Comparison of ENCODE assay signal across 1 cellular context in genomic region chr12:98490491-98491453, GRCh38.
TF ChIP-seq lines count a peak whose summit lies in the region.

No MANE protein-coding gene starts in this region.

TF ChIP-seq in HEK293, 187 proteins besides CTCF, POLR2A, EP300 and RAD21 (continued from another document):
- TF ChIP-seq ZNF121 (tag by site-specific recombination; IDR thresholded peaks at IDR 0.05) (no peak), SP7 (tag by site-specific recombination; IDR thresholded peaks at IDR 0.05) (peak; percentile 40; the same call in 1 of the 2 replicates), ZNF23 (tag by site-specific recombination; IDR thresholded peaks at IDR 0.05; ENCODE audit: borderline replicate concordance) (no peak), KLF9 (tag by site-specific recombination; IDR thresholded peaks at IDR 0.05; ENCODE audit: low read depth) (no peak), ZNF777 (tag by site-specific recombination; IDR thresholded peaks at IDR 0.05; ENCODE audit: borderline replicate concordance) (no peak), TRIM28 (IDR thresholded peaks at IDR 0.05; ENCODE audit: borderline replicate concordance, low read length) (no peak; the same call in 1 of the 2 replicates), OSR2 (tag by site-specific recombination; IDR thresholded peaks at IDR 0.05) (no peak), ZXDB (tag by site-specific recombination; IDR thresholded peaks at IDR 0.05) (peak; percentile 72), HOXA7 (CRISPR knock-in tag; IDR thresholded peaks at IDR 0.05; ENCODE audit: borderline replicate concordance) (no peak), ZNF426 (tag by site-specific recombination; IDR thresholded peaks at IDR 0.05) (no peak), KLF1 (tag by site-specific recombination; IDR thresholded peaks at IDR 0.05) (no peak), ZNF391 (tag by site-specific recombination; IDR thresholded peaks at IDR 0.05; ENCODE audit: borderline replicate concordance, low read depth) (no peak), KLF10 (tag by site-specific recombination; IDR thresholded peaks at IDR 0.05) (no peak), MZF1 (tag by site-specific recombination; IDR thresholded peaks at IDR 0.05; ENCODE audit: borderline replicate concordance) (0 out of 2 replicates have a peak, but pooled peaks have one; percentile 17), ZIC2 (tag by site-specific recombination; IDR thresholded peaks at IDR 0.05) (no peak), ZNF600 (tag by site-specific recombination; IDR thresholded peaks at IDR 0.05) (peak; percentile 41; the same call in 1 of the 2 replicates), PRDM1 (tag by site-specific recombination; IDR thresholded peaks at IDR 0.05) (no peak), OVOL3 (tag by site-specific recombination; IDR thresholded peaks at IDR 0.05) (no peak), BCL11B (tag by site-specific recombination; IDR thresholded peaks at IDR 0.05; ENCODE audit: low read depth) (no peak), REPIN1 (tag by site-specific recombination; IDR thresholded peaks at IDR 0.05; ENCODE audit: low read depth) (no peak), ZNF274 (IDR thresholded peaks at IDR 0.05; ENCODE audit: low read length) (no peak), ZNF274 (tag by site-specific recombination; IDR thresholded peaks at IDR 0.05; ENCODE audit: borderline replicate concordance) (no peak), ZNF311 (tag by site-specific recombination; IDR thresholded peaks at IDR 0.05; ENCODE audit: borderline replicate concordance) (no peak)
- TF ChIP-seq, protein P1, sequence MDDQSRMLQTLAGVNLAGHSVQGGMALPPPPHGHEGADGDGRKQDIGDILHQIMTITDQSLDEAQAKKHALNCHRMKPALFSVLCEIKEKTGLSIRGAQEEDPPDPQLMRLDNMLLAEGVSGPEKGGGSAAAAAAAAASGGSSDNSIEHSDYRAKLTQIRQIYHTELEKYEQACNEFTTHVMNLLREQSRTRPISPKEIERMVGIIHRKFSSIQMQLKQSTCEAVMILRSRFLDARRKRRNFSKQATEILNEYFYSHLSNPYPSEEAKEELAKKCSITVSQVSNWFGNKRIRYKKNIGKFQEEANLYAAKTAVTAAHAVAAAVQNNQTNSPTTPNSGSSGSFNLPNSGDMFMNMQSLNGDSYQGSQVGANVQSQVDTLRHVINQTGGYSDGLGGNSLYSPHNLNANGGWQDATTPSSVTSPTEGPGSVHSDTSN (CRISPR knock-in tag; IDR thresholded peaks at IDR 0.05), result no peak
- TF ChIP-seq, protein P2, sequence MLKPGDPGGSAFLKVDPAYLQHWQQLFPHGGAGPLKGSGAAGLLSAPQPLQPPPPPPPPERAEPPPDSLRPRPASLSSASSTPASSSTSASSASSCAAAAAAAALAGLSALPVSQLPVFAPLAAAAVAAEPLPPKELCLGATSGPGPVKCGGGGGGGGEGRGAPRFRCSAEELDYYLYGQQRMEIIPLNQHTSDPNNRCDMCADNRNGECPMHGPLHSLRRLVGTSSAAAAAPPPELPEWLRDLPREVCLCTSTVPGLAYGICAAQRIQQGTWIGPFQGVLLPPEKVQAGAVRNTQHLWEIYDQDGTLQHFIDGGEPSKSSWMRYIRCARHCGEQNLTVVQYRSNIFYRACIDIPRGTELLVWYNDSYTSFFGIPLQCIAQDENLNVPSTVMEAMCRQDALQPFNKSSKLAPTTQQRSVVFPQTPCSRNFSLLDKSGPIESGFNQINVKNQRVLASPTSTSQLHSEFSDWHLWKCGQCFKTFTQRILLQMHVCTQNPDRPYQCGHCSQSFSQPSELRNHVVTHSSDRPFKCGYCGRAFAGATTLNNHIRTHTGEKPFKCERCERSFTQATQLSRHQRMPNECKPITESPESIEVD (tag by site-specific recombination; IDR thresholded peaks at IDR 0.05), result no peak
- TF ChIP-seq, protein P3, sequence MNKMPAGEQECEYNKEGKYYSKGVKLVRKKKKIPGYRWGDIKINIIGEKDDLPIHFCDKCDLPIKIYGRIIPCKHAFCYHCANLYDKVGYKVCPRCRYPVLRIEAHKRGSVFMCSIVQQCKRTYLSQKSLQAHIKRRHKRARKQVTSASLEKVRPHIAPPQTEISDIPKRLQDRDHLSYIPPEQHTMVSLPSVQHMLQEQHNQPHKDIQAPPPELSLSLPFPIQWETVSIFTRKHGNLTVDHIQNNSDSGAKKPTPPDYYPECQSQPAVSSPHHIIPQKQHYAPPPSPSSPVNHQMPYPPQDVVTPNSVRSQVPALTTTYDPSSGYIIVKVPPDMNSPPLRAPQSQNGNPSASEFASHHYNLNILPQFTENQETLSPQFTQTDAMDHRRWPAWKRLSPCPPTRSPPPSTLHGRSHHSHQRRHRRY (tag by site-specific recombination; IDR thresholded peaks at IDR 0.05), result no peak
- TF ChIP-seq, protein P4, sequence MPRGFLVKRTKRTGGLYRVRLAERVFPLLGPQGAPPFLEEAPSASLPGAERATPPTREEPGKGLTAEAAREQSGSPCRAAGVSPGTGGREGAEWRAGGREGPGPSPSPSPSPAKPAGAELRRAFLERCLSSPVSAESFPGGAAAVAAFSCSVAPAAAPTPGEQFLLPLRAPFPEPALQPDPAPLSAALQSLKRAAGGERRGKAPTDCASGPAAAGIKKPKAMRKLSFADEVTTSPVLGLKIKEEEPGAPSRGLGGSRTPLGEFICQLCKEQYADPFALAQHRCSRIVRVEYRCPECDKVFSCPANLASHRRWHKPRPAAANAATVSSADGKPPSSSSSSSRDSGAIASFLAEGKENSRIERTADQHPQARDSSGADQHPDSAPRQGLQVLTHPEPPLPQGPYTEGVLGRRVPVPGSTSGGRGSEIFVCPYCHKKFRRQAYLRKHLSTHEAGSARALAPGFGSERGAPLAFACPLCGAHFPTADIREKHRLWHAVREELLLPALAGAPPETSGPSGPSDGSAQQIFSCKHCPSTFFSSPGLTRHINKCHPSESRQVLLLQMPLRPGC (tag by site-specific recombination; IDR thresholded peaks at IDR 0.05), result no peak
- TF ChIP-seq, protein P5, sequence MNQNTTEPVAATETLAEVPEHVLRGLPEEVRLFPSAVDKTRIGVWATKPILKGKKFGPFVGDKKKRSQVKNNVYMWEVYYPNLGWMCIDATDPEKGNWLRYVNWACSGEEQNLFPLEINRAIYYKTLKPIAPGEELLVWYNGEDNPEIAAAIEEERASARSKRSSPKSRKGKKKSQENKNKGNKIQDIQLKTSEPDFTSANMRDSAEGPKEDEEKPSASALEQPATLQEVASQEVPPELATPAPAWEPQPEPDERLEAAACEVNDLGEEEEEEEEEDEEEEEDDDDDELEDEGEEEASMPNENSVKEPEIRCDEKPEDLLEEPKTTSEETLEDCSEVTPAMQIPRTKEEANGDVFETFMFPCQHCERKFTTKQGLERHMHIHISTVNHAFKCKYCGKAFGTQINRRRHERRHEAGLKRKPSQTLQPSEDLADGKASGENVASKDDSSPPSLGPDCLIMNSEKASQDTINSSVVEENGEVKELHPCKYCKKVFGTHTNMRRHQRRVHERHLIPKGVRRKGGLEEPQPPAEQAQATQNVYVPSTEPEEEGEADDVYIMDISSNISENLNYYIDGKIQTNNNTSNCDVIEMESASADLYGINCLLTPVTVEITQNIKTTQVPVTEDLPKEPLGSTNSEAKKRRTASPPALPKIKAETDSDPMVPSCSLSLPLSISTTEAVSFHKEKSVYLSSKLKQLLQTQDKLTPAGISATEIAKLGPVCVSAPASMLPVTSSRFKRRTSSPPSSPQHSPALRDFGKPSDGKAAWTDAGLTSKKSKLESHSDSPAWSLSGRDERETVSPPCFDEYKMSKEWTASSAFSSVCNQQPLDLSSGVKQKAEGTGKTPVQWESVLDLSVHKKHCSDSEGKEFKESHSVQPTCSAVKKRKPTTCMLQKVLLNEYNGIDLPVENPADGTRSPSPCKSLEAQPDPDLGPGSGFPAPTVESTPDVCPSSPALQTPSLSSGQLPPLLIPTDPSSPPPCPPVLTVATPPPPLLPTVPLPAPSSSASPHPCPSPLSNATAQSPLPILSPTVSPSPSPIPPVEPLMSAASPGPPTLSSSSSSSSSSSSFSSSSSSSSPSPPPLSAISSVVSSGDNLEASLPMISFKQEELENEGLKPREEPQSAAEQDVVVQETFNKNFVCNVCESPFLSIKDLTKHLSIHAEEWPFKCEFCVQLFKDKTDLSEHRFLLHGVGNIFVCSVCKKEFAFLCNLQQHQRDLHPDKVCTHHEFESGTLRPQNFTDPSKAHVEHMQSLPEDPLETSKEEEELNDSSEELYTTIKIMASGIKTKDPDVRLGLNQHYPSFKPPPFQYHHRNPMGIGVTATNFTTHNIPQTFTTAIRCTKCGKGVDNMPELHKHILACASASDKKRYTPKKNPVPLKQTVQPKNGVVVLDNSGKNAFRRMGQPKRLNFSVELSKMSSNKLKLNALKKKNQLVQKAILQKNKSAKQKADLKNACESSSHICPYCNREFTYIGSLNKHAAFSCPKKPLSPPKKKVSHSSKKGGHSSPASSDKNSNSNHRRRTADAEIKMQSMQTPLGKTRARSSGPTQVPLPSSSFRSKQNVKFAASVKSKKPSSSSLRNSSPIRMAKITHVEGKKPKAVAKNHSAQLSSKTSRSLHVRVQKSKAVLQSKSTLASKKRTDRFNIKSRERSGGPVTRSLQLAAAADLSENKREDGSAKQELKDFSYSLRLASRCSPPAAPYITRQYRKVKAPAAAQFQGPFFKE (tag by site-specific recombination; IDR thresholded peaks at IDR 0.05; ENCODE audit: borderline replicate concordance), result no peak
- TF ChIP-seq, protein P6, sequence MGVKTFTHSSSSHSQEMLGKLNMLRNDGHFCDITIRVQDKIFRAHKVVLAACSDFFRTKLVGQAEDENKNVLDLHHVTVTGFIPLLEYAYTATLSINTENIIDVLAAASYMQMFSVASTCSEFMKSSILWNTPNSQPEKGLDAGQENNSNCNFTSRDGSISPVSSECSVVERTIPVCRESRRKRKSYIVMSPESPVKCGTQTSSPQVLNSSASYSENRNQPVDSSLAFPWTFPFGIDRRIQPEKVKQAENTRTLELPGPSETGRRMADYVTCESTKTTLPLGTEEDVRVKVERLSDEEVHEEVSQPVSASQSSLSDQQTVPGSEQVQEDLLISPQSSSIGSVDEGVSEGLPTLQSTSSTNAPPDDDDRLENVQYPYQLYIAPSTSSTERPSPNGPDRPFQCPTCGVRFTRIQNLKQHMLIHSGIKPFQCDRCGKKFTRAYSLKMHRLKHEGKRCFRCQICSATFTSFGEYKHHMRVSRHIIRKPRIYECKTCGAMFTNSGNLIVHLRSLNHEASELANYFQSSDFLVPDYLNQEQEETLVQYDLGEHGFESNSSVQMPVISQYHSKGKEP (tag by site-specific recombination; IDR thresholded peaks at IDR 0.05), result no peak
